ENCODE assay signal across 17 cellular contexts in the genomic region with DNA sequence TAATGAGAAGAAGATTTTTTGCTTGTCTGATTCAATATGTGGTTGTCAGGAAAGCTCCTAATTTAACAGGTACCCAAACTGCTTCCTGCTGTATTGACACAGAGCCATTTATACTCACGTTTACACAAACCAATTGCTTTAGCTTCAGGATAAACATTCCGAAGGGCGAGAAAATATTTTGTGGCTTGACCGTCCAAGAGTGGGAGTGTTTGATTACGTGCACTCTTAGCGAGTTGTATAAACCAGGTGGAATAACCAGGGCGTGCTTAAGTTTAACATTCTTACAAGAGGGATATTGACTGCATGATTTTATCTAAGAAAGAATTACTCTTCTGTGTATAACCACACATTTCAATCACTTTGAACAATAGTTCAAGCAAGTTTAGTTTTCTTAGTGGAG.
"Had no signal": no experiment of that assay in that cellular context is flagged by ENCODE, and none has a peak within 500 bp of the region (broad histone marks: within the 10 kb centered on the region; RNA-seq: fewer than 3 reads in every experiment).

No MANE protein-coding gene starts in this region.

- H3K27me3 Mint-ChIP-seq: activated B cell treated with CpG ODN at 0.5 μM for 24 hours; activated naive CD8-positive, alpha-beta T cell treated with anti-CD3 and anti-CD28 coated beads for 36 hours; effector memory CD8-positive, alpha-beta T cell; stimulated activated naive B cell treated with anti-CD40 and anti-IgM and Interleukin-4, amounts not matched to agents 10 μg/mL and 1 μg/mL and 100 μg/mL, for 72 hours; T-helper 17 cell had no signal

- DNase-seq: activated B cell treated with CpG ODN at 0.5 μM for 24 hours; activated CD4-positive, alpha-beta T cell treated with anti-CD3 and anti-CD28 coated beads for 48 hours; activated CD8-positive, alpha-beta memory T cell treated with anti-CD3 and anti-CD28 coated beads, Interleukin-2, amount 50 U/mL, for 48 hours; activated CD8-positive, alpha-beta T cell treated with anti-CD3 and anti-CD28 coated beads, Interleukin-2, amount 10 ng/mL, durations not matched to agents 7 days and 5 days; activated naive CD8-positive, alpha-beta T cell treated with anti-CD3 and anti-CD28 coated beads for 36 hours; activated T-cell treated with anti-CD3 and anti-CD28 coated beads, Interleukin-2, amount 50 U/mL, for 72 hours; aorta; dermis blood vessel endothelial cell; effector memory CD8-positive, alpha-beta T cell; gastrocnemius medialis; heart right ventricle; midbrain; stimulated activated CD4-positive, alpha-beta T cell treated with anti-CD3 and anti-CD28 coated beads, Interleukin-4, amount 100 ng/mL, for 1 hour; stimulated activated naive B cell treated with anti-CD40 and anti-IgM and Interleukin-4, amounts not matched to agents 10 μg/mL and 1 μg/mL and 100 μg/mL, for 72 hours; T-helper 17 cell; thyroid gland had no signal

- H3K27me3 ChIP-seq: gastrocnemius medialis, heart right ventricle, thyroid gland had no signal

- H3K27ac Mint-ChIP-seq: activated B cell treated with CpG ODN at 0.5 μM for 24 hours; activated CD8-positive, alpha-beta T cell treated with anti-CD3 and anti-CD28 coated beads, Interleukin-2, amount 10 ng/mL, durations not matched to agents 7 days and 5 days; activated naive CD8-positive, alpha-beta T cell treated with anti-CD3 and anti-CD28 coated beads for 36 hours; activated T-cell treated with anti-CD3 and anti-CD28 coated beads, Interleukin-2, amount 50 U/mL, for 72 hours; effector memory CD8-positive, alpha-beta T cell; stimulated activated naive B cell treated with anti-CD40 and anti-IgM and Interleukin-4, amounts not matched to agents 10 μg/mL and 1 μg/mL and 100 μg/mL, for 72 hours; T-helper 17 cell had no signal

- H3K4me1 ChIP-seq: gastrocnemius medialis, heart right ventricle had no signal

- H3K36me3 Mint-ChIP-seq: activated naive CD8-positive, alpha-beta T cell treated with anti-CD3 and anti-CD28 coated beads for 36 hours; stimulated activated naive B cell treated with anti-CD40 and anti-IgM and Interleukin-4, amounts not matched to agents 10 μg/mL and 1 μg/mL and 100 μg/mL, for 72 hours had no signal

- H3K4me3 Mint-ChIP-seq: activated B cell treated with CpG ODN at 0.5 μM for 24 hours; activated CD8-positive, alpha-beta T cell treated with anti-CD3 and anti-CD28 coated beads, Interleukin-2, amount 10 ng/mL, durations not matched to agents 7 days and 5 days; activated naive CD8-positive, alpha-beta T cell treated with anti-CD3 and anti-CD28 coated beads for 36 hours; activated T-cell treated with anti-CD3 and anti-CD28 coated beads, Interleukin-2, amount 50 U/mL, for 72 hours; effector memory CD8-positive, alpha-beta T cell; neural crest cell; stimulated activated naive B cell treated with anti-CD40 and anti-IgM and Interleukin-4, amounts not matched to agents 10 μg/mL and 1 μg/mL and 100 μg/mL, for 72 hours; T-helper 17 cell had no signal

- ATAC-seq: activated CD8-positive, alpha-beta T cell treated with anti-CD3 and anti-CD28 coated beads, Interleukin-2, amount 10 ng/mL, durations not matched to agents 7 days and 5 days; activated T-cell treated with anti-CD3 and anti-CD28 coated beads, Interleukin-2, amount 50 U/mL, for 72 hours; effector memory CD8-positive, alpha-beta T cell; gastrocnemius medialis; heart right ventricle; stimulated activated naive B cell treated with anti-CD40 and anti-IgM and Interleukin-4, amounts not matched to agents 10 μg/mL and 1 μg/mL and 100 μg/mL, for 72 hours; T-helper 17 cell had no signal

- H3K4me1 Mint-ChIP-seq: activated B cell treated with CpG ODN at 0.5 μM for 24 hours; activated naive CD8-positive, alpha-beta T cell treated with anti-CD3 and anti-CD28 coated beads for 36 hours; stimulated activated naive B cell treated with anti-CD40 and anti-IgM and Interleukin-4, amounts not matched to agents 10 μg/mL and 1 μg/mL and 100 μg/mL, for 72 hours; T-helper 17 cell had no signal

- H3K9me3 ChIP-seq: gastrocnemius medialis, thyroid gland had no signal

- H3K36me3 ChIP-seq: gastrocnemius medialis, heart right ventricle, thyroid gland had no signal

- H3K27ac ChIP-seq: gastrocnemius medialis, heart right ventricle had no signal

- H3K4me3 ChIP-seq: gastrocnemius medialis, heart right ventricle, thyroid gland had no signal
